Comparison of ENCODE assay signal across 30 cellular contexts in genomic region chr2:152472524-152472923, GRCh38.
A peak's percentile ranks its signal among the peaks of the same experiment; 100 is the strongest.
DNase-seq lines count a peak whose midpoint lies in the region; ATAC-seq and TF ChIP-seq lines count a peak whose summit lies in the region.
"Had no signal": no experiment of that assay in that cellular context is flagged by ENCODE, and none has a peak within 500 bp of the region (broad histone marks: within the 10 kb centered on the region; RNA-seq: fewer than 3 reads in every experiment).

No MANE protein-coding gene starts in this region.

- 85 to 100% (median 96%) methylated on average over 1 of the region's 1 CpG for WGBS in heart left ventricle, 4 donors

- peaks cover 64% of the 10 kb centered on the region for H3K4me1 ChIP-seq in left ventricle myocardium inferior
- H3K4me1 ChIP-seq in heart left ventricle: peaks cover 0 to 58% (median 34%) of the 10 kb centered on the region in 12 donors
- peaks cover 32% of the 10 kb centered on the region for H3K4me1 ChIP-seq in upper lobe of right lung
- H3K4me1 ChIP-seq in ascending aorta: peaks cover 0 to 24% of the 10 kb centered on the region in 2 donors

- peak overlapping the region; percentile 40 for H3K27ac Mint-ChIP-seq in nephron progenitor cell
- H3K27ac Mint-ChIP-seq: activated CD4-positive, alpha-beta T cell treated with anti-CD3 and anti-CD28 coated beads, Interleukin-2, amount 10 ng/mL, durations not matched to agents 24 days and 14 days; activated naive CD8-positive, alpha-beta T cell treated with anti-CD3 and anti-CD28 coated beads for 36 hours; CD4-positive, CD25-positive, alpha-beta regulatory T cell; stimulated activated effector memory CD8-positive, alpha-beta T cell treated with anti-CD3 and anti-CD28 coated beads, Interleukin-12 subunit alpha, Interleukin-12 subunit beta, amount 100 ng/mL, for 72 hours had no signal

- no peak for DNase-seq in left ventricle myocardium inferior
- no peak for DNase-seq in heart left ventricle
- DNase-seq in caudate nucleus (lab: John Stamatoyannopoulos, UW): no peak
- DNase-seq in nephron progenitor cell: no peak
- DNase-seq in upper lobe of right lung: no peak
- no peak for DNase-seq in ascending aorta (ENCODE audit: low spot score in 2 of 2)
- no peak for DNase-seq in ACHN
- DNase-seq: activated CD4-positive, alpha-beta T cell treated with anti-CD3 and anti-CD28 coated beads, Interleukin-2, amount 10 ng/mL, durations not matched to agents 24 days and 14 days; activated CD8-positive, alpha-beta memory T cell treated with anti-CD3 and anti-CD28 coated beads for 24 hours; activated effector memory CD4-positive, alpha-beta T cell treated with Interleukin-2 at 50 U/mL for 16 hours; activated naive CD8-positive, alpha-beta T cell treated with anti-CD3 and anti-CD28 coated beads for 36 hours; activated T-cell treated with anti-CD3 and anti-CD28 coated beads for 4 hours; CD4-positive, CD25-positive, alpha-beta regulatory T cell; dermis blood vessel endothelial cell; H9; Kasumi-1; kidney glomerular epithelial cell; NCI-H1436; NCI-H2081; SIG-M5; stimulated activated CD4-positive, alpha-beta T cell treated with anti-CD3 and anti-CD28 coated beads, Interleukin-15, amount 100 ng/mL, for 24 hours; SW 1271; T1000 had no signal

- no peaks in the 10 kb centered on the region for H3K27me3 Mint-ChIP-seq in nephron progenitor cell (ENCODE audit: low read depth, poor library complexity)
- H3K27me3 Mint-ChIP-seq: activated naive CD8-positive, alpha-beta T cell treated with anti-CD3 and anti-CD28 coated beads for 36 hours had no signal

- no peaks in the 10 kb centered on the region for H3K36me3 Mint-ChIP-seq in nephron progenitor cell (ENCODE audit: low read depth)
- H3K36me3 Mint-ChIP-seq: activated naive CD8-positive, alpha-beta T cell treated with anti-CD3 and anti-CD28 coated beads for 36 hours; CD4-positive, CD25-positive, alpha-beta regulatory T cell; stimulated activated effector memory CD8-positive, alpha-beta T cell treated with anti-CD3 and anti-CD28 coated beads, Interleukin-12 subunit alpha, Interleukin-12 subunit beta, amount 100 ng/mL, for 72 hours had no signal

- TF ChIP-seq POLR2A in heart left ventricle (IDR thresholded peaks at IDR 0.05): no peak

- H3K4me3 ChIP-seq in left ventricle myocardium inferior (no peak overlapping the region), heart left ventricle (no peak overlapping the region), upper lobe of right lung (no peak overlapping the region), ascending aorta (no peak overlapping the region)
- H3K4me3 ChIP-seq: esophagus muscularis mucosa, lung, vagina had no signal

- peaks cover 40% of the 10 kb centered on the region for H3K4me1 Mint-ChIP-seq in nephron progenitor cell

- in situ Hi-C loops in ACHN (cut with HindIII; ENCODE audit: low pct_ligation_motif_present, low pct_unique_long_range_greater_than_20kb, low sequenced_read_pairs): no loop called here

- H3K9me3 ChIP-seq in left ventricle myocardium inferior (replicated peaks) (no peaks in the 10 kb centered on the region), heart left ventricle (no peaks in the 10 kb centered on the region), upper lobe of right lung (no peaks in the 10 kb centered on the region), ascending aorta (no peaks in the 10 kb centered on the region)
- H3K9me3 ChIP-seq: esophagus muscularis mucosa, vagina had no signal

- ATAC-seq in heart left ventricle: no peak
- ATAC-seq in upper lobe of right lung: no peak
- no peak for ATAC-seq in HG03159 (IDR thresholded peaks at IDR 0.05; ENCODE audit: unreplicated experiment)
- ATAC-seq: stimulated activated effector memory CD8-positive, alpha-beta T cell treated with anti-CD3 and anti-CD28 coated beads, Interleukin-12 subunit alpha, Interleukin-12 subunit beta, amount 100 ng/mL, for 72 hours had no signal

- H3K4me3 Mint-ChIP-seq in nephron progenitor cell: no peak overlapping the region
- H3K4me3 Mint-ChIP-seq: activated CD4-positive, alpha-beta T cell treated with anti-CD3 and anti-CD28 coated beads, Interleukin-2, amount 10 ng/mL, durations not matched to agents 24 days and 14 days; activated naive CD8-positive, alpha-beta T cell treated with anti-CD3 and anti-CD28 coated beads for 36 hours; CD4-positive, CD25-positive, alpha-beta regulatory T cell; H9; nephron; stimulated activated effector memory CD8-positive, alpha-beta T cell treated with anti-CD3 and anti-CD28 coated beads, Interleukin-12 subunit alpha, Interleukin-12 subunit beta, amount 100 ng/mL, for 72 hours had no signal

- H3K27ac ChIP-seq in left ventricle myocardium inferior (replicated peaks) (peak overlapping the region; percentile 57), heart left ventricle (no peak overlapping the region), caudate nucleus (ENCODE audit: low read depth, low read length) (peak overlapping the region; percentile 38), upper lobe of right lung (peak overlapping the region; percentile 20), ascending aorta (no peak overlapping the region)
- H3K27ac ChIP-seq: foreskin keratinocyte, vagina had no signal

- TF ChIP-seq CTCF in left ventricle myocardium inferior (IDR thresholded peaks at IDR 0.05; ENCODE audit: borderline replicate concordance) (no peak), heart left ventricle (IDR thresholded peaks at IDR 0.05) (no peak), nephron progenitor cell (IDR thresholded peaks at IDR 0.05) (no peak), upper lobe of right lung (IDR thresholded peaks at IDR 0.05) (no peak), ascending aorta (IDR thresholded peaks at IDR 0.05) (no peak)

- H3K27me3 ChIP-seq in left ventricle myocardium inferior (ENCODE audit: low read depth): no peaks in the 10 kb centered on the region
- H3K27me3 ChIP-seq in heart left ventricle: no peaks in the 10 kb centered on the region
- no peaks in the 10 kb centered on the region for H3K27me3 ChIP-seq in upper lobe of right lung
- H3K27me3 ChIP-seq in ascending aorta: no peaks in the 10 kb centered on the region
- H3K27me3 ChIP-seq: esophagus muscularis mucosa, foreskin keratinocyte, vagina had no signal

- no peaks in the 10 kb centered on the region for H3K9me3 Mint-ChIP-seq in nephron progenitor cell
- H3K9me3 Mint-ChIP-seq: activated CD4-positive, alpha-beta T cell treated with anti-CD3 and anti-CD28 coated beads, Interleukin-2, amount 10 ng/mL, durations not matched to agents 24 days and 14 days; activated naive CD8-positive, alpha-beta T cell treated with anti-CD3 and anti-CD28 coated beads for 36 hours; CD4-positive, CD25-positive, alpha-beta regulatory T cell; H9; nephron; stimulated activated effector memory CD8-positive, alpha-beta T cell treated with anti-CD3 and anti-CD28 coated beads, Interleukin-12 subunit alpha, Interleukin-12 subunit beta, amount 100 ng/mL, for 72 hours had no signal

- intact Hi-C loops in left ventricle myocardium inferior (cut with micrococcal nuclease) (no loop called here), heart left ventricle (cut with DNase I) (loop anchor here in 1 of 10 donors (5.0 kb wide), 1 partner anchor 135 kb away; the partner anchor contains the start of gene FMNL2), upper lobe of right lung (cut with DNase I) (no loop called here), ascending aorta (cut with DNase I) (no loop called here)

- no peaks in the 10 kb centered on the region for H3K36me3 ChIP-seq in left ventricle myocardium inferior
- no peaks in the 10 kb centered on the region for H3K36me3 ChIP-seq in heart left ventricle
- no peaks in the 10 kb centered on the region for H3K36me3 ChIP-seq in upper lobe of right lung
- H3K36me3 ChIP-seq in ascending aorta: no peaks in the 10 kb centered on the region
- H3K36me3 ChIP-seq: esophagus muscularis mucosa, vagina had no signal

Comparison
In these comparisons a context has a peak if more than half of its experiments do, and no peak if none do; other contexts are left out.
1. H3K27ac ChIP-seq: peak in left ventricle myocardium inferior (single experiment), caudate nucleus (single experiment) and upper lobe of right lung (single experiment); none in heart left ventricle (0 of 12) and ascending aorta (0 of 2).